In the genomic region with DNA sequence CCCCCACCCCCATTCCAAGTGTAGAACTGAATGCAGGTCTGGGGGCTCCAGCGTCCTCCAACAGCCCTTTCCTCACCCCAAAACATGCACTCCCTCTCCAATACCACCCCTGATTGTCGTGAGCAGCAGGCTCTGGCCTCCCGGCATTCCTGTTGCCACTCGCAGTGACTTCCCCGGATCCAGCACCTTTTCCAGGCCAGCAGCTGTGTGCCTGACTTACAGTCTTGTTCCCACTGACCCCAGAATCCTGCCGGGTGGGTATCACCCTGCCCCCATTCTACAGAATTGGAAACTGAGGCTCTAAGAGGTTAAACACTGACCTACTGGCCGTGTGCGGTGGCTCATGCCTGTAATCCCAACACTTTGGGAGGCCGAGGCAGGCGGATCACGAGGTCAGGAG, we compare ENCODE assay signal across 21 cellular contexts.
DNase-seq lines count a peak whose midpoint lies in the region; ATAC-seq and TF ChIP-seq lines count a peak whose summit lies in the region.
"Had no signal": no experiment of that assay in that cellular context is flagged by ENCODE, and none has a peak within 500 bp of the region (broad histone marks: within the 10 kb centered on the region; RNA-seq: fewer than 3 reads in every experiment).

No MANE protein-coding gene starts in this region.

- H3K4me1 ChIP-seq in left ventricle myocardium inferior (peaks cover 31% of the 10 kb centered on the region), RWPE2 (ENCODE audit: insufficient read depth, poor library complexity, severe bottlenecking) (no peaks in the 10 kb centered on the region), heart left ventricle (peaks cover 0 to 38% (median 5%) of the 10 kb centered on the region in 12 donors)

- intact Hi-C loops in Right ventricle myocardium inferior (cut with DNase I) = loop anchor here (10.0 kb wide), 1 partner anchor 740 kb away; no protein-coding TSS in a partner anchor
- intact Hi-C loops in left ventricle myocardium inferior (cut with micrococcal nuclease) = no loop called here
- intact Hi-C loops in heart left ventricle (cut with DNase I) = loop anchor here in 1 of 10 donors (5.0 kb wide), 1 partner anchor 88 kb away; no protein-coding TSS in a partner anchor
- intact Hi-C loops in posterior vena cava (cut with DNase I) = no loop called here

- H3K9me3 Mint-ChIP-seq in stimulated activated naive CD8-positive, alpha-beta T cell treated with anti-CD3 and anti-CD28 coated beads, Interleukin-15, amount 100 ng/mL, for 72 hours = peaks cover 0 to 11% of the 10 kb centered on the region in 2 donors
- peaks cover 4 to 5% of the 10 kb centered on the region in 2 donors for H3K9me3 Mint-ChIP-seq in activated naive CD4-positive, alpha-beta T cell treated with anti-CD3 and anti-CD28 coated beads, Interleukin-2, amount 50 U/mL, for 72 hours

- no peaks in the 10 kb centered on the region for H3K36me3 Mint-ChIP-seq in activated naive CD4-positive, alpha-beta T cell treated with anti-CD3 and anti-CD28 coated beads, Interleukin-2, amount 50 U/mL, for 72 hours
- H3K36me3 Mint-ChIP-seq: CD8-positive, alpha-beta memory T cell; IgD-negative memory B cell had no signal

- peak; percentile 57 for DNase-seq in Right ventricle myocardium inferior (ENCODE audit: missing footprints)
- DNase-seq in left ventricle myocardium inferior = no peak
- DNase-seq in RWPE2 (ENCODE audit: low spot score) = peak; percentile 17
- DNase-seq in heart left ventricle = peak in 3 of 5 donors; percentile 3 to 15 (median 4)
- DNase-seq in posterior vena cava (ENCODE audit: low spot score) = peak; percentile 55
- DNase-seq in stimulated activated naive CD8-positive, alpha-beta T cell treated with anti-CD3 and anti-CD28 coated beads, Interleukin-15, amount 100 ng/mL, for 72 hours = no peak
- no peak for DNase-seq in activated naive CD4-positive, alpha-beta T cell treated with anti-CD3 and anti-CD28 coated beads, Interleukin-2, amount 50 U/mL, for 72 hours (ENCODE audit: low spot score in 2 of 2)
- no peak for DNase-seq in epidermal melanocyte (ENCODE audit: insufficient read length, low spot score)
- DNase-seq: ACHN; Calu3; DMS153; GOT3; NCI-H146; NCI-H226; NCI-H510A treated with DMSO at 0.1 percent for 48 hours; NCI-H748 treated with DMSO at 0.1 percent for 48 hours; NK-92 treated with Interleukin-12 subunit alpha and Interleukin-12 subunit beta, amount 100 ng/mL, for 24 hours had no signal

- no peak overlapping the region for H3K4me3 ChIP-seq in left ventricle myocardium inferior
- no peak overlapping the region for H3K4me3 ChIP-seq in RWPE2 (ENCODE audit: severe bottlenecking)
- no peak overlapping the region for H3K4me3 ChIP-seq in heart left ventricle

- 86 to 89% (median 87%) methylated on average over 8 to 11 of the region's 11 CpGs for WGBS in heart left ventricle, 4 donors

- H3K9me3 ChIP-seq in left ventricle myocardium inferior (replicated peaks) (peaks cover 12% of the 10 kb centered on the region), RWPE2 (ENCODE audit: severe bottlenecking) (no peaks in the 10 kb centered on the region), heart left ventricle (peaks cover 0 to 6% (median 0%) of the 10 kb centered on the region in 12 donors)

- peaks cover 92% of the 10 kb centered on the region for H3K27me3 ChIP-seq in left ventricle myocardium inferior (ENCODE audit: low read depth)
- peaks cover 43% of the 10 kb centered on the region for H3K27me3 ChIP-seq in RWPE2 (ENCODE audit: insufficient read depth, poor library complexity, severe bottlenecking)
- peaks cover 0 to 38% (median 8%) of the 10 kb centered on the region in 9 donors for H3K27me3 ChIP-seq in heart left ventricle

- peaks cover 52% of the 10 kb centered on the region for H3K27me3 Mint-ChIP-seq in stimulated activated naive CD8-positive, alpha-beta T cell treated with anti-CD3 and anti-CD28 coated beads, Interleukin-15, amount 100 ng/mL, for 72 hours

- TF ChIP-seq CTCF in left ventricle myocardium inferior (IDR thresholded peaks at IDR 0.05; ENCODE audit: borderline replicate concordance) (no peak), RWPE2 (IDR thresholded peaks at IDR 0.05; ENCODE audit: poor library complexity, severe bottlenecking) (no peak), heart left ventricle (IDR thresholded peaks at IDR 0.05) (no peak)

- no peak for ATAC-seq in Right ventricle myocardium inferior
- ATAC-seq in RWPE2 (ENCODE audit: low read depth) = no peak
- ATAC-seq in heart left ventricle = no peak
- ATAC-seq in stimulated activated naive CD8-positive, alpha-beta T cell treated with anti-CD3 and anti-CD28 coated beads, Interleukin-15, amount 100 ng/mL, for 72 hours = no peak
- no peak for ATAC-seq in activated naive CD4-positive, alpha-beta T cell treated with anti-CD3 and anti-CD28 coated beads, Interleukin-2, amount 50 U/mL, for 72 hours

- H3K36me3 ChIP-seq in left ventricle myocardium inferior (no peaks in the 10 kb centered on the region), RWPE2 (ENCODE audit: low read depth) (no peaks in the 10 kb centered on the region), heart left ventricle (no peaks in the 10 kb centered on the region)

- no peaks in the 10 kb centered on the region for H3K4me1 Mint-ChIP-seq in stimulated activated naive CD8-positive, alpha-beta T cell treated with anti-CD3 and anti-CD28 coated beads, Interleukin-15, amount 100 ng/mL, for 72 hours
- H3K4me1 Mint-ChIP-seq: CD8-positive, alpha-beta memory T cell; IgD-negative memory B cell had no signal

- no peak for TF ChIP-seq POLR2A in heart left ventricle (IDR thresholded peaks at IDR 0.05)

- H3K4me3 Mint-ChIP-seq in stimulated activated naive CD8-positive, alpha-beta T cell treated with anti-CD3 and anti-CD28 coated beads, Interleukin-15, amount 100 ng/mL, for 72 hours = no peak overlapping the region
- H3K4me3 Mint-ChIP-seq: CD8-positive, alpha-beta memory T cell; IgD-negative memory B cell had no signal

- no peak overlapping the region for H3K27ac ChIP-seq in left ventricle myocardium inferior (replicated peaks)
- no peak overlapping the region for H3K27ac ChIP-seq in RWPE2 (ENCODE audit: poor library complexity, severe bottlenecking)
- H3K27ac ChIP-seq in heart left ventricle = no peak overlapping the region
- H3K27ac ChIP-seq: 22Rv1, C4-2B had no signal

- peak overlapping the region in 1 of 2 donors; percentile 86 for H3K27ac Mint-ChIP-seq in stimulated activated naive CD8-positive, alpha-beta T cell treated with anti-CD3 and anti-CD28 coated beads, Interleukin-15, amount 100 ng/mL, for 72 hours
- no peak overlapping the region for H3K27ac Mint-ChIP-seq in activated naive CD4-positive, alpha-beta T cell treated with anti-CD3 and anti-CD28 coated beads, Interleukin-2, amount 50 U/mL, for 72 hours
- H3K27ac Mint-ChIP-seq: CD8-positive, alpha-beta memory T cell; IgD-negative memory B cell had no signal

Comparison
In these comparisons a context has a peak if more than half of its experiments do, and no peak if none do; other contexts are left out.
1. DNase-seq: peak in Right ventricle myocardium inferior (single experiment), RWPE2 (single experiment), heart left ventricle (3 of 5) and posterior vena cava (single experiment); none in left ventricle myocardium inferior (single experiment), stimulated activated naive CD8-positive, alpha-beta T cell treated with anti-CD3 and anti-CD28 coated beads, Interleukin-15, amount 100 ng/mL, for 72 hours (0 of 2), activated naive CD4-positive, alpha-beta T cell treated with anti-CD3 and anti-CD28 coated beads, Interleukin-2, amount 50 U/mL, for 72 hours (0 of 2) and epidermal melanocyte (single experiment).